1 cellular context compared by ENCODE assay signal in genomic region chr1:39204441-39205081, GRCh38.
A peak's percentile ranks its signal among the peaks of the same experiment; 100 is the strongest.
TF ChIP-seq lines count a peak whose summit lies in the region.

TSS of gene MACF1 (plus strand) at chr1:39204695. CDS start at chr1:39205023, 328 bp downstream.

TF ChIP-seq in K562, 482 proteins besides CTCF, POLR2A, EP300 and RAD21 (continued from another document and continues in another):
- TF ChIP-seq ZHX1 (conservative IDR thresholded peaks at IDR 0.05; ENCODE audit: low read length) (no peak), TCF3 (CRISPR knock-in tag; IDR thresholded peaks at IDR 0.05) (peak; percentile 59; the same call in 1 of the 2 replicates), FOXO4 (CRISPR knock-in tag; IDR thresholded peaks at IDR 0.05) (no peak), ETV1 (tag; conservative IDR thresholded peaks at IDR 0.05; ENCODE audit: low read depth) (peak; percentile 32; the same call in 1 of the 2 replicates), YY1 (IDR thresholded peaks at IDR 0.05; ENCODE audit: borderline replicate concordance in 1 of 3, control insufficient read depth in 1 of 3, extremely low read depth in 1 of 3, insufficient read depth in 3 of 3, insufficient read length in 1 of 3, insufficient replicate concordance in 2 of 3, low read depth in 1 of 3, low read length in 2 of 3) (peak in 1 of 3 experiments; percentile 18), TEAD1 (CRISPR knock-in tag; IDR thresholded peaks at IDR 0.05) (peak in 1 of 2 experiments; percentile 67; a peak in 1 of 4 replicates), BHLHE40 (IDR thresholded peaks at IDR 0.05; ENCODE audit: low read length) (0 out of 2 replicates have a peak, but pooled peaks have one; percentile 11), MAX (CRISPR knock-in tag; IDR thresholded peaks at IDR 0.05) (peak; percentile 53; the same call in 1 of the 2 replicates), SP1 (CRISPR knock-in tag; IDR thresholded peaks at IDR 0.05) (peak; percentile 63; the same call in 1 of the 2 replicates), MLX (CRISPR knock-in tag; conservative IDR thresholded peaks at IDR 0.05) (no peak), CREBBP (IDR thresholded peaks at IDR 0.05; ENCODE audit: low read depth, low read length) (no peak), NFATC3 (IDR thresholded peaks at IDR 0.05) (peak; percentile 67; the same call in 1 of the 2 replicates), ZFX (CRISPR knock-in tag; IDR thresholded peaks at IDR 0.05) (peak; percentile 84), SUPT5H (IDR thresholded peaks at IDR 0.05) (peak; percentile 29; the same call in 1 of the 2 replicates), GABPB1 (CRISPR knock-in tag; IDR thresholded peaks at IDR 0.05) (peak; percentile 70; the same call in 1 of the 2 replicates), PKNOX1 (IDR thresholded peaks at IDR 0.05) (peak; percentile 71), NBN (IDR thresholded peaks at IDR 0.05; ENCODE audit: low read depth) (peak; percentile 43; the same call in 1 of the 2 replicates), CREB1 (IDR thresholded peaks at IDR 0.05) (peak; percentile 42; the same call in 1 of the 2 replicates), CREB1 (CRISPR knock-in tag; IDR thresholded peaks at IDR 0.05) (peak; percentile 44; the same call in 1 of the 2 replicates), HDAC2 (IDR thresholded peaks at IDR 0.05) (peak; percentile 66; the same call in 1 of the 2 replicates), ETV6 (IDR thresholded peaks at IDR 0.05; ENCODE audit: borderline replicate concordance in 1 of 2, low read depth in 2 of 2, low read length in 1 of 2) (peak in 1 of 2 experiments; percentile 50; a peak in 1 of 4 replicates), ETV6 (CRISPR knock-in tag; IDR thresholded peaks at IDR 0.05; ENCODE audit: borderline replicate concordance) (no peak), EHMT2 (IDR thresholded peaks at IDR 0.05) (peak; percentile 17; the same call in 1 of the 2 replicates), ZNF511 (CRISPR knock-in tag; IDR thresholded peaks at IDR 0.05) (peak; percentile 52; the same call in 1 of the 2 replicates), LEF1 (IDR thresholded peaks at IDR 0.05) (peak; percentile 64), NUFIP1 (IDR thresholded peaks at IDR 0.05; ENCODE audit: partially characterized antibody) (no peak), MYC (IDR thresholded peaks at IDR 0.05; ENCODE audit: low read depth, low read length) (0 out of 2 replicates have a peak, but pooled peaks have one; percentile 21), MYC (CRISPR knock-in tag; IDR thresholded peaks at IDR 0.05; ENCODE audit: borderline replicate concordance, low read depth) (no peak), ZNF384 (IDR thresholded peaks at IDR 0.05; ENCODE audit: low read depth, low read length) (0 out of 2 replicates have a peak, but pooled peaks have one; percentile 16), NRF1 (conservative IDR thresholded peaks at IDR 0.05 in 1 of 2, IDR thresholded peaks at IDR 0.05 in 1 of 2) (peak; percentile 38 to 53; a peak in 3 of 4 replicates), RERE (CRISPR knock-in tag; IDR thresholded peaks at IDR 0.05; ENCODE audit: borderline replicate concordance) (peak; percentile 43; the same call in 1 of the 2 replicates), ETV5 (CRISPR knock-in tag; IDR thresholded peaks at IDR 0.05; ENCODE audit: low read depth) (peak; percentile 55; the same call in 1 of the 2 replicates), MNT (conservative IDR thresholded peaks at IDR 0.05) (peak in 1 of 2 experiments; percentile 25; a peak in 1 of 4 replicates), TFAP4 (CRISPR knock-in tag; IDR thresholded peaks at IDR 0.05; ENCODE audit: borderline replicate concordance) (peak; percentile 41; the same call in 1 of the 2 replicates), PHB (CRISPR knock-in tag; IDR thresholded peaks at IDR 0.05) (no peak), ZNF592 (IDR thresholded peaks at IDR 0.05) (peak; percentile 59; the same call in 1 of the 2 replicates), SMC3 (conservative IDR thresholded peaks at IDR 0.05; ENCODE audit: insufficient read depth, low read depth, low read length) (no peak), SMARCC2 (IDR thresholded peaks at IDR 0.05; ENCODE audit: low read depth) (peak; percentile 51; the same call in 1 of the 2 replicates), ZNF696 (CRISPR knock-in tag; conservative IDR thresholded peaks at IDR 0.05) (no peak), ZNF717 (CRISPR knock-in tag; IDR thresholded peaks at IDR 0.05) (no peak), ZNF780A (CRISPR knock-in tag; IDR thresholded peaks at IDR 0.05) (no peak)
